Comparison of ENCODE assay signal across 15 cellular contexts in genomic region chr2:665340-666073, GRCh38. TPM values are rescaled to one million over a fixed set of nuclear protein-coding genes. Genes with fewer than 3 reads are reported as not detected.
DNase-seq lines count a peak whose midpoint lies in the region; ATAC-seq and TF ChIP-seq lines count a peak whose summit lies in the region.
"Had no signal": no experiment of that assay in that cellular context is flagged by ENCODE, and none has a peak within 500 bp of the region (broad histone marks: within the 10 kb centered on the region; RNA-seq: fewer than 3 reads in every experiment).

No MANE protein-coding gene starts in this region.

- peaks cover 10% of the 10 kb centered on the region for H3K9me3 Mint-ChIP-seq in activated naive CD4-positive, alpha-beta T cell treated with anti-CD3 and anti-CD28 coated beads, Interleukin-2, amount 50 U/mL, for 24 hours
- H3K9me3 Mint-ChIP-seq in endodermal cell, result peaks cover 27% of the 10 kb centered on the region
- peaks cover 10 to 12% of the 10 kb centered on the region in 2 donors for H3K9me3 Mint-ChIP-seq in stimulated activated naive B cell treated with anti-CD40 and anti-IgM and Interleukin-4, amounts not matched to agents 10 μg/mL and 1 μg/mL and 100 μg/mL, for 72 hours

- H3K4me3 Mint-ChIP-seq in activated naive CD4-positive, alpha-beta T cell treated with anti-CD3 and anti-CD28 coated beads, Interleukin-2, amount 50 U/mL, for 24 hours, result no peak overlapping the region
- H3K4me3 Mint-ChIP-seq in endodermal cell, result no peak overlapping the region
- H3K4me3 Mint-ChIP-seq in stimulated activated naive B cell treated with anti-CD40 and anti-IgM and Interleukin-4, amounts not matched to agents 10 μg/mL and 1 μg/mL and 100 μg/mL, for 72 hours, result no peak overlapping the region
- H3K4me3 Mint-ChIP-seq: IgD-negative memory B cell had no signal

- H3K27me3 ChIP-seq in endodermal cell (ENCODE audit: control insufficient read depth, insufficient read depth, low read length, poor library complexity, severe bottlenecking) (no peaks in the 10 kb centered on the region), upper lobe of left lung (no peaks in the 10 kb centered on the region)

- WGBS in endodermal cell (ENCODE audit: insufficient coverage in 1 of 2, insufficient read length in 1 of 2), 2 experiments, result 90 to 95% methylated on average over 2 to 4 of the region's 4 CpGs
- WGBS in upper lobe of left lung, 2 donors, result 100% methylated on average over 4 of the region's 4 CpGs; no CpG with 5 or more reads in 1 of the 2 donors

- H3K9me3 ChIP-seq in KOPT-K1 (ENCODE audit: insufficient read depth, low read length, poor library complexity, severe bottlenecking) (peaks cover 35% of the 10 kb centered on the region), endodermal cell (ENCODE audit: control insufficient read depth, low read length) (peaks cover 33% of the 10 kb centered on the region), upper lobe of left lung (peaks cover 0 to 14% (median 8%) of the 10 kb centered on the region in 4 donors)

- H3K9ac ChIP-seq in endodermal cell (ENCODE audit: extremely low read depth, low read length, poor library complexity, severe bottlenecking), result no peak overlapping the region
- H3K9ac ChIP-seq: GM23248 had no signal

- peaks cover 39% of the 10 kb centered on the region for H3K4me1 Mint-ChIP-seq in activated naive CD4-positive, alpha-beta T cell treated with anti-CD3 and anti-CD28 coated beads, Interleukin-2, amount 50 U/mL, for 24 hours
- H3K4me1 Mint-ChIP-seq in endodermal cell, result no peaks in the 10 kb centered on the region
- H3K4me1 Mint-ChIP-seq in stimulated activated naive B cell treated with anti-CD40 and anti-IgM and Interleukin-4, amounts not matched to agents 10 μg/mL and 1 μg/mL and 100 μg/mL, for 72 hours, result peaks cover 12 to 24% of the 10 kb centered on the region in 2 donors

- no peak for TF ChIP-seq EP300 in upper lobe of left lung (IDR thresholded peaks at IDR 0.05)

- no peak for TF ChIP-seq POLR2A in upper lobe of left lung (IDR thresholded peaks at IDR 0.05)

- no peaks in the 10 kb centered on the region for H3K4me1 ChIP-seq in endodermal cell (ENCODE audit: control insufficient read depth, insufficient read depth, low read length)
- H3K4me1 ChIP-seq in upper lobe of left lung, result no peaks in the 10 kb centered on the region

- peak overlapping the region; percentile 60 for H3K4me3 ChIP-seq in endodermal cell (ENCODE audit: low read length)
- no peak overlapping the region for H3K4me3 ChIP-seq in upper lobe of left lung
- H3K4me3 ChIP-seq: GM23248 had no signal

- H3K27ac Mint-ChIP-seq in activated naive CD4-positive, alpha-beta T cell treated with anti-CD3 and anti-CD28 coated beads, Interleukin-2, amount 50 U/mL, for 24 hours, result peak overlapping the region; percentile 27
- no peak overlapping the region for H3K27ac Mint-ChIP-seq in endodermal cell
- H3K27ac Mint-ChIP-seq in stimulated activated naive B cell treated with anti-CD40 and anti-IgM and Interleukin-4, amounts not matched to agents 10 μg/mL and 1 μg/mL and 100 μg/mL, for 72 hours, result peak overlapping the region; percentile 11
- H3K27ac Mint-ChIP-seq: IgD-negative memory B cell had no signal

- H3K36me3 ChIP-seq in KOPT-K1 (ENCODE audit: insufficient read depth, low read length) (peaks cover 74% of the 10 kb centered on the region), endodermal cell (ENCODE audit: control insufficient read depth, insufficient read depth, low read length) (peaks cover 56% of the 10 kb centered on the region), upper lobe of left lung (peaks cover 9 to 63% (median 40%) of the 10 kb centered on the region in 4 donors)

- H3K27ac ChIP-seq in KOPT-K1 (ENCODE audit: low read depth, low read length, poor library complexity, severe bottlenecking) (peak overlapping the region; percentile 77), endodermal cell (ENCODE audit: low read depth, low read length) (no peak overlapping the region), upper lobe of left lung (no peak overlapping the region)
- H3K27ac ChIP-seq: 22Rv1, GM23248 had no signal

- no peak for ATAC-seq in stimulated activated naive B cell treated with anti-CD40 and anti-IgM and Interleukin-4, amounts not matched to agents 10 μg/mL and 1 μg/mL and 100 μg/mL, for 72 hours (replicated peaks)
- no peak for ATAC-seq in upper lobe of left lung (ENCODE audit: low FRiP score in 2 of 2)
- ATAC-seq: HCT116 had no signal

- TF ChIP-seq CTCF in endodermal cell (conservative IDR thresholded peaks at IDR 0.05) (no peak), upper lobe of left lung (IDR thresholded peaks at IDR 0.05) (no peak)

- no peak for DNase-seq in activated naive CD4-positive, alpha-beta T cell (lab: John Stamatoyannopoulos, UW)
- DNase-seq in endodermal cell (peak; percentile 13), activated gamma-delta T cell (lab: John Stamatoyannopoulos, UW) (no peak), upper lobe of left lung (no peak), NCI-H146 treated with DMSO at 0.1 percent for 48 hours (lab: John Stamatoyannopoulos, UW; ENCODE audit: unreplicated experiment) (no peak)
- DNase-seq in stimulated activated naive B cell treated with anti-CD40 and anti-IgM and Interleukin-4, amounts not matched to agents 10 μg/mL and 1 μg/mL and 100 μg/mL, for 72 hours, result no peak
- DNase-seq: DMS153, DND-41, GDM1, GM23248 had no signal

- peaks cover 23% of the 10 kb centered on the region for H3K36me3 Mint-ChIP-seq in activated naive CD4-positive, alpha-beta T cell treated with anti-CD3 and anti-CD28 coated beads, Interleukin-2, amount 50 U/mL, for 24 hours
- peaks cover 65% of the 10 kb centered on the region for H3K36me3 Mint-ChIP-seq in endodermal cell (ENCODE audit: low read depth)
- peaks cover 66 to 69% of the 10 kb centered on the region in 2 donors for H3K36me3 Mint-ChIP-seq in stimulated activated naive B cell treated with anti-CD40 and anti-IgM and Interleukin-4, amounts not matched to agents 10 μg/mL and 1 μg/mL and 100 μg/mL, for 72 hours

- H3K27me3 Mint-ChIP-seq in activated naive CD4-positive, alpha-beta T cell treated with anti-CD3 and anti-CD28 coated beads, Interleukin-2, amount 50 U/mL, for 24 hours, result no peaks in the 10 kb centered on the region
- no peaks in the 10 kb centered on the region for H3K27me3 Mint-ChIP-seq in endodermal cell (ENCODE audit: insufficient read depth)
- no peaks in the 10 kb centered on the region for H3K27me3 Mint-ChIP-seq in stimulated activated naive B cell treated with anti-CD40 and anti-IgM and Interleukin-4, amounts not matched to agents 10 μg/mL and 1 μg/mL and 100 μg/mL, for 72 hours
- H3K27me3 Mint-ChIP-seq: IgD-negative memory B cell had no signal

RNA-seq across cellular contexts. Expression of gene TMEM18, which starts 11.7 kb away (rescaled TPM):
- total RNA-seq in endodermal cell (10 to 100 TPM; 19.9 to 20.1 TPM), upper lobe of left lung (10 to 100 TPM in 5 of 6 donors, 1 to 10 TPM in 1; 5.0 to 31.4 (median 17.3) TPM)
- 28.9 TPM for polyA plus RNA-seq in endodermal cell (2013, experiment 1 of 2)
- 25.7 TPM for polyA plus RNA-seq in endodermal cell (2013, experiment 2 of 2)
